ENCODE assay signal across 8 cellular contexts in genomic region chr4:155759372-155760252, GRCh38. TPM values are rescaled to one million over a fixed set of nuclear protein-coding genes. Genes with fewer than 3 reads are reported as not detected.
DNase-seq lines count a peak whose midpoint lies in the region; ATAC-seq and TF ChIP-seq lines count a peak whose summit lies in the region.

No MANE protein-coding gene starts in this region.

- H2AFZ ChIP-seq in OCI-LY7 (ENCODE audit: low read length): no peak overlapping the region

- H3K9ac ChIP-seq in iPS-15b (ENCODE audit: low read depth, low read length): no peak overlapping the region

- H3K9me3 ChIP-seq in MG63: no peaks in the 10 kb centered on the region
- no peaks in the 10 kb centered on the region for H3K9me3 ChIP-seq in iPS-15b (ENCODE audit: control insufficient read depth, insufficient read depth, low read length)
- no peaks in the 10 kb centered on the region for H3K9me3 ChIP-seq in OCI-LY7 (ENCODE audit: low read length)

- no peaks in the 10 kb centered on the region for H3K79me2 ChIP-seq in OCI-LY7 (ENCODE audit: insufficient read depth, low read depth, low read length)

- H3K4me3 ChIP-seq in MG63 (peak overlapping the region; percentile 57), astrocyte of the cerebellum (ENCODE audit: low read depth, low read length) (peak overlapping the region; percentile 66), iPS-15b (ENCODE audit: low read depth, low read length) (peak overlapping the region; percentile 49), OCI-LY7 (ENCODE audit: low read depth, low read length, poor library complexity, severe bottlenecking) (no peak overlapping the region)

- intact Hi-C loops in sciatic nerve (cut with DNase I) (no loop called here), OCI-LY7 (cut with micrococcal nuclease; ENCODE audit: unreplicated experiment) (no loop called here)

- TF ChIP-seq CTCF in astrocyte of the cerebellum (IDR thresholded peaks at IDR 0.05; ENCODE audit: low read depth, low read length, missing control alignments): no peak
- TF ChIP-seq CTCF in OCI-LY7 (conservative IDR thresholded peaks at IDR 0.05; ENCODE audit: low read length): no peak

- peak; percentile 30 for DNase-seq in ELF-1 (ENCODE audit: low read depth, low spot score)
- peak; percentile 28 for DNase-seq in MG63
- DNase-seq in astrocyte of the cerebellum (ENCODE audit: low read depth): no peak
- peak; percentile 67 for DNase-seq in sciatic nerve (ENCODE audit: low spot score)
- DNase-seq in OCI-LY7 (ENCODE audit: low spot score): no peak

- POLR2A ChIA-PET in OCI-LY7 (lab: Charles Lee): no interaction called here

- H3K4me2 ChIP-seq in OCI-LY7 (ENCODE audit: low read length): no peak overlapping the region

- H4K20me1 ChIP-seq in OCI-LY7 (ENCODE audit: insufficient read depth, low read length): no peaks in the 10 kb centered on the region

- CTCF ChIA-PET in OCI-LY7 (lab: Charles Lee; ENCODE audit: unreplicated experiment): no interaction called here

- in situ Hi-C loops in astrocyte of the cerebellum (cut with HindIII; ENCODE audit: low sequenced_read_pairs): no loop called here

- no TSS peak for BruUV-seq in OCI-LY7 (replicated peaks; lab: Mats Ljungman, UMichigan)

- no peaks in the 10 kb centered on the region for H3K9me2 ChIP-seq in OCI-LY7 (ENCODE audit: insufficient read depth, low read length)

- no peaks in the 10 kb centered on the region for H3K4me1 ChIP-seq in iPS-15b (ENCODE audit: control insufficient read depth, insufficient read depth, low read length)
- no peaks in the 10 kb centered on the region for H3K4me1 ChIP-seq in OCI-LY7 (ENCODE audit: insufficient read depth, low read length, poor library complexity, severe bottlenecking)

- H3K36me3 ChIP-seq in MG63 (no peaks in the 10 kb centered on the region), iPS-15b (ENCODE audit: control insufficient read depth, insufficient read depth, low read length) (no peaks in the 10 kb centered on the region), OCI-LY7 (ENCODE audit: insufficient read depth, low read length) (no peaks in the 10 kb centered on the region)

- ATAC-seq in GM21528 (IDR thresholded peaks at IDR 0.05; ENCODE audit: low FRiP score, unreplicated experiment): peak; percentile 24
- peak; percentile 59 for ATAC-seq in sciatic nerve
- no peak for ATAC-seq in GM18858 (IDR thresholded peaks at IDR 0.05; ENCODE audit: unreplicated experiment)

- H3K27ac ChIP-seq in OCI-LY7 (ENCODE audit: low read depth, low read length, poor library complexity, severe bottlenecking): no peak overlapping the region

- H3K27me3 ChIP-seq in MG63 (no peaks in the 10 kb centered on the region), iPS-15b (ENCODE audit: control insufficient read depth, insufficient read depth, low read length) (peaks cover 19% of the 10 kb centered on the region)

RNA-seq across cellular contexts. Expression of gene GUCY1B1, which starts 0.8 kb away (rescaled TPM):
- total RNA-seq in MG63 (2014; rRNA removed; shearing (Covaris generic); ENCODE audit: low replicate concordance): 0.92 and 1.5 TPM in 2 replicates
- total RNA-seq in sciatic nerve (15.5 TPM), OCI-LY7 (2022) (not detected in 2 replicates)
- not detected in 2 replicates for total RNA-seq in OCI-LY7 (2014; rRNA removed; shearing (Covaris generic))

Comparison
In these comparisons a context has a peak if more than half of its experiments do, and no peak if none do; other contexts are left out.
1. DNase-seq: peak in ELF-1 (single experiment), MG63 (single experiment) and sciatic nerve (single experiment); none in astrocyte of the cerebellum (single experiment) and OCI-LY7 (single experiment).